ENCODE assay signal across 8 cellular contexts in the genomic region with DNA sequence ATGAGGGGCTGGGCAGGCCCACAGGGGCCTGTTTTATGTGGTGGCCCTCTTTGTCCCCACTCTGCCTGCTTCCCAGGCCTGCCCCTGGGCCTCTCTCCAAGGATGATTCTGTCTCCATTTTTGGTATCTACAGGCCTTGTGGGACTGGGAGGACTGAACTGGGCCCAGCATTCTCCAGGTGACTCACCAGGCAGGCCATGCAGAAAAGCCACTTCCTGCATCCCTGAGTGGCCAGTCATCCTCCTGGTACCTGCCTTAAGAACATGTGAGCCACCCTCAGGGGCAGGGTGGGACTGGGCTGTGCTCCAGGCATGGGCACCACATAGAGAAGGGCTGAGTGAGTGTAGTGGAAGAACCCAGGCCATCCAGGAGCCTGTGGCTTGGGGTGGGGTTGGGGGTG. TPM values are rescaled to one million over a fixed set of nuclear protein-coding genes. Genes with fewer than 3 reads are reported as not detected.
DNase-seq lines count a peak whose midpoint lies in the region; FAIRE-seq and TF ChIP-seq lines count a peak whose summit lies in the region.

No MANE protein-coding gene starts in this region.

- H2BK15ac ChIP-seq in H1 (ENCODE audit: low read length): no peak overlapping the region

- no peaks in the 10 kb centered on the region for H3K79me2 ChIP-seq in H1 (ENCODE audit: control insufficient read depth in 1 of 2, insufficient read depth in 2 of 2, low read length in 2 of 2)

- no peak for TF ChIP-seq EP300 in H1 (IDR thresholded peaks at IDR 0.05; ENCODE audit: borderline replicate concordance in 1 of 2, low read depth in 2 of 2, low read length in 2 of 2)

- no peaks in the 10 kb centered on the region for H3K23me2 ChIP-seq in H1 (ENCODE audit: low read depth, low read length)

- no peaks in the 10 kb centered on the region for H3K9me3 ChIP-seq in H1 (ENCODE audit: insufficient read depth in 2 of 2, low read depth in 1 of 2, low read length in 1 of 2)

- H3K9ac ChIP-seq in H1 (replicated peaks in 1 of 4; ENCODE audit: extremely low read depth in 1 of 4, low read depth in 3 of 4, low read length in 3 of 4): no peak overlapping the region

- no peak overlapping the region for H4K5ac ChIP-seq in H1 (ENCODE audit: insufficient read length, low read depth, low read length)

- H3K4me2 ChIP-seq in H1 (ENCODE audit: insufficient read depth in 1 of 2, low read depth in 2 of 2, low read length in 2 of 2): no peak overlapping the region

- H3K56ac ChIP-seq in H1 (replicated peaks; ENCODE audit: insufficient read length, low read depth, low read length): no peak overlapping the region

- no peak overlapping the region for H2AK5ac ChIP-seq in H1 (ENCODE audit: low read depth, low read length)

- H2BK20ac ChIP-seq in H1 (ENCODE audit: low read length): no peak overlapping the region

- no peak overlapping the region for H3K4me3 ChIP-seq in H1 (ENCODE audit: extremely low read depth in 1 of 4, insufficient read depth in 2 of 4, low read depth in 3 of 4, low read length in 4 of 4)
- no peak overlapping the region for H3K4me3 ChIP-seq in H7 (ENCODE audit: insufficient read depth, low read depth, low read length)

- no peak overlapping the region for H2AFZ ChIP-seq in H1 (ENCODE audit: low read length)

- H3K79me1 ChIP-seq in H1 (ENCODE audit: low read depth, low read length): no peaks in the 10 kb centered on the region

- no peak for TF ChIP-seq CTCF in H1 (IDR thresholded peaks at IDR 0.05; ENCODE audit: control extremely low read depth in 1 of 3, insufficient read depth in 1 of 3, low read depth in 1 of 3, low read length in 3 of 3)

- no peak overlapping the region for H3K14ac ChIP-seq in H1 (ENCODE audit: insufficient read length)

- no peak for FAIRE-seq in H1 (lab: Jason Lieb, UNC)

- H3K27me3 ChIP-seq in H1 (replicated peaks in 1 of 4; ENCODE audit: control insufficient read depth in 3 of 4, extremely low read depth in 1 of 4, insufficient read depth in 3 of 4, low read length in 3 of 4) (no peaks in the 10 kb centered on the region), H7 (ENCODE audit: control insufficient read depth, insufficient read depth, low read length) (no peaks in the 10 kb centered on the region)

- no peak overlapping the region for H3K23ac ChIP-seq in H1 (ENCODE audit: insufficient read length)

- H4K8ac ChIP-seq in H1 (ENCODE audit: extremely low read depth, insufficient read depth, low read length): no peak overlapping the region

- H4K20me1 ChIP-seq in H1 (replicated peaks in 1 of 2; ENCODE audit: control insufficient read depth in 1 of 2, insufficient read depth in 2 of 2, low read length in 2 of 2): no peaks in the 10 kb centered on the region

- intact Hi-C loops in posterior vena cava (cut with DNase I): no loop called here

- H2BK12ac ChIP-seq in H1 (ENCODE audit: low read depth, low read length): peak overlapping the region; percentile 55; the same call in 1 of the 2 replicates

- H2BK120ac ChIP-seq in H1 (replicated peaks; ENCODE audit: low read depth, low read length): no peak overlapping the region

- CTCF ChIA-PET in H1 (lab: Charles Lee; ENCODE audit: partially characterized antibody): interaction anchor here (0.9 to 4.0 kb wide), 11 partner anchors 14 to 124 kb away, joined by 3 to 33 read pairs (median 4); no protein-coding TSS in a partner anchor

- H3K4ac ChIP-seq in H1 (replicated peaks; ENCODE audit: insufficient read length, low read depth, low read length): no peak overlapping the region

- peaks cover 0 to 7% (median 4%) of the 10 kb centered on the region in 4 experiments; a peak in 5 of 7 replicates for H3K4me1 ChIP-seq in H1 (replicated peaks in 1 of 4; ENCODE audit: control insufficient read depth in 3 of 4, insufficient read depth in 4 of 4, low read length in 3 of 4)

- H3K36me3 ChIP-seq in H1 (ENCODE audit: control insufficient read depth in 2 of 4, insufficient read depth in 4 of 4, low read length in 3 of 4) (no peaks in the 10 kb centered on the region), H7 (replicated peaks; ENCODE audit: control insufficient read depth, insufficient read depth, low read length) (no peaks in the 10 kb centered on the region)

- peak; percentile 100 for DNase-seq in EL
- DNase-seq in LHCN-M2 (ENCODE audit: low read depth): peak; percentile 99
- DNase-seq in H1 (ENCODE audit: low read depth in 1 of 2, low spot score in 2 of 2): peak in 1 of 2 experiments; percentile 31
- DNase-seq in posterior vena cava (ENCODE audit: low spot score): peak; percentile 60
- no peak for DNase-seq in middle frontal gyrus (ENCODE audit: extremely low spot score, low spot score)
- DNase-seq in SIG-M5 treated with dmso at 0.1 percent for 504 hours (lab: John Stamatoyannopoulos, UW; ENCODE audit: unreplicated experiment): no peak
- no peak for DNase-seq in H7
- no peak for DNase-seq in SIG-M5 (lab: John Stamatoyannopoulos, UW)

- H3K18ac ChIP-seq in H1 (ENCODE audit: extremely low read depth, low read length): no peak overlapping the region

- POLR2A ChIA-PET in H1 (lab: Charles Lee; ENCODE audit: partially characterized antibody): no interaction called here

- TF ChIP-seq POLR2A in H1 (IDR thresholded peaks at IDR 0.05; ENCODE audit: control extremely low read depth in 1 of 2, low read depth in 2 of 2, low read length in 2 of 2): no peak

- no peak overlapping the region for H3K27ac ChIP-seq in H1 (ENCODE audit: low read depth, low read length)

- no peak overlapping the region for H4K91ac ChIP-seq in H1 (replicated peaks; ENCODE audit: insufficient read length, low read length)

- no peak overlapping the region for H2BK5ac ChIP-seq in H1 (ENCODE audit: low read depth, low read length)

- TF ChIP-seq RAD21 in H1 (IDR thresholded peaks at IDR 0.05 in 1 of 2, conservative IDR thresholded peaks at IDR 0.05 in 1 of 2; ENCODE audit: low read depth in 2 of 2, low read length in 2 of 2): no peak

TF ChIP-seq in H1, 55 proteins besides CTCF, POLR2A, EP300 and RAD21 (continues in another document):
- TF ChIP-seq POLR2AphosphoS5 (IDR thresholded peaks at IDR 0.05; ENCODE audit: low read depth, low read length) (no peak), BACH1 (IDR thresholded peaks at IDR 0.05; ENCODE audit: low read length) (no peak), ASH2L (IDR thresholded peaks at IDR 0.05; ENCODE audit: low read length) (no peak), HDAC6 (IDR thresholded peaks at IDR 0.05; ENCODE audit: low read depth, low read length) (no peak), SIX5 (IDR thresholded peaks at IDR 0.05; ENCODE audit: low read depth, low read length) (no peak), TCF12 (IDR thresholded peaks at IDR 0.05; ENCODE audit: low read depth, low read length) (no peak), CTBP2 (IDR thresholded peaks at IDR 0.05; ENCODE audit: borderline replicate concordance, insufficient read depth, insufficient read length, low read length) (no peak), HDAC2 (IDR thresholded peaks at IDR 0.05; ENCODE audit: borderline replicate concordance in 1 of 2, low read depth in 2 of 2, low read length in 2 of 2) (no peak), FOSL1 (IDR thresholded peaks at IDR 0.05; ENCODE audit: insufficient read depth, low read depth, low read length) (no peak), PHF8 (conservative IDR thresholded peaks at IDR 0.05; ENCODE audit: low read depth, low read length) (no peak), BCL11A (IDR thresholded peaks at IDR 0.05; ENCODE audit: low read depth in 2 of 2, low read length in 2 of 2) (no peak), CEBPB (IDR thresholded peaks at IDR 0.05; ENCODE audit: low read depth, low read length) (no peak), CREB1 (IDR thresholded peaks at IDR 0.05) (no peak)
- TF ChIP-seq, protein P1, sequence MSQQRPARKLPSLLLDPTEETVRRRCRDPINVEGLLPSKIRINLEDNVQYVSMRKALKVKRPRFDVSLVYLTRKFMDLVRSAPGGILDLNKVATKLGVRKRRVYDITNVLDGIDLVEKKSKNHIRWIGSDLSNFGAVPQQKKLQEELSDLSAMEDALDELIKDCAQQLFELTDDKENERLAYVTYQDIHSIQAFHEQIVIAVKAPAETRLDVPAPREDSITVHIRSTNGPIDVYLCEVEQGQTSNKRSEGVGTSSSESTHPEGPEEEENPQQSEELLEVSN (IDR thresholded peaks at IDR 0.05): no peak
- TF ChIP-seq, protein P2, sequence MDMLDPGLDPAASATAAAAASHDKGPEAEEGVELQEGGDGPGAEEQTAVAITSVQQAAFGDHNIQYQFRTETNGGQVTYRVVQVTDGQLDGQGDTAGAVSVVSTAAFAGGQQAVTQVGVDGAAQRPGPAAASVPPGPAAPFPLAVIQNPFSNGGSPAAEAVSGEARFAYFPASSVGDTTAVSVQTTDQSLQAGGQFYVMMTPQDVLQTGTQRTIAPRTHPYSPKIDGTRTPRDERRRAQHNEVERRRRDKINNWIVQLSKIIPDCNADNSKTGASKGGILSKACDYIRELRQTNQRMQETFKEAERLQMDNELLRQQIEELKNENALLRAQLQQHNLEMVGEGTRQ (IDR thresholded peaks at IDR 0.05; ENCODE audit: low read length): no peak

RNA-seq across cellular contexts. Expression of a gene that starts 20.0 kb away (rescaled TPM):
- 112 TPM in 2 replicates for total RNA-seq in LHCN-M2 (2014; rRNA removed)
- polyA plus RNA-seq in LHCN-M2 (2012): 57.0 TPM
- total RNA-seq in H1 (2021; fragmentation: NEBNext Ultra II Directional; extraction: Animal tissue kit (Norgen Biotek cat#: 25700)): 8.3 and 9.2 TPM in 2 replicates
- 5.6 and 7.3 TPM in 2 replicates for polyA plus RNA-seq in H1 (2011; rRNA removed)
- 6.6 TPM for polyA plus RNA-seq in H1 (2011; cell fraction: cytosol; rRNA removed)
- polyA plus RNA-seq in H1 (2011; cell fraction: nucleus; rRNA removed): 9.7 TPM
- 7.0 to 8.0 TPM (median 7.8 TPM) in 4 replicates for polyA plus RNA-seq in H1 (2012, experiment 1 of 2)
- polyA plus RNA-seq in H1 (2012, experiment 2 of 2): 6.1 TPM
- 5.1 TPM for polyA plus RNA-seq in H1 (2013, experiment 1 of 2)
- 5.2 TPM for polyA plus RNA-seq in H1 (2013, experiment 2 of 2)
- 10.9 and 11.0 TPM in 2 replicates for polyA minus RNA-seq in H1 (2011; rRNA and poly(A)+ RNA removed)
- polyA minus RNA-seq in H1 (2011; cell fraction: cytosol; rRNA and poly(A)+ RNA removed): 19.4 TPM
- polyA minus RNA-seq in H1 (2011; cell fraction: nucleus; rRNA and poly(A)+ RNA removed): 14.6 TPM
- total RNA-seq in posterior vena cava: 10 to 100 TPM; 10.4 to 17.5 TPM
- 53.2 and 67.4 TPM in 2 replicates for total RNA-seq in H7 (2014; rRNA removed; shearing (Covaris generic))

Comparison
In these comparisons a context has a peak if more than half of its experiments do, and no peak if none do; other contexts are left out.
1. DNase-seq: peak in EL (single experiment), LHCN-M2 (single experiment) and posterior vena cava (single experiment); none in middle frontal gyrus (single experiment), SIG-M5 treated with dmso at 0.1 percent for 504 hours (single experiment), H7 (single experiment) and SIG-M5 (single experiment).